In the genomic region with DNA sequence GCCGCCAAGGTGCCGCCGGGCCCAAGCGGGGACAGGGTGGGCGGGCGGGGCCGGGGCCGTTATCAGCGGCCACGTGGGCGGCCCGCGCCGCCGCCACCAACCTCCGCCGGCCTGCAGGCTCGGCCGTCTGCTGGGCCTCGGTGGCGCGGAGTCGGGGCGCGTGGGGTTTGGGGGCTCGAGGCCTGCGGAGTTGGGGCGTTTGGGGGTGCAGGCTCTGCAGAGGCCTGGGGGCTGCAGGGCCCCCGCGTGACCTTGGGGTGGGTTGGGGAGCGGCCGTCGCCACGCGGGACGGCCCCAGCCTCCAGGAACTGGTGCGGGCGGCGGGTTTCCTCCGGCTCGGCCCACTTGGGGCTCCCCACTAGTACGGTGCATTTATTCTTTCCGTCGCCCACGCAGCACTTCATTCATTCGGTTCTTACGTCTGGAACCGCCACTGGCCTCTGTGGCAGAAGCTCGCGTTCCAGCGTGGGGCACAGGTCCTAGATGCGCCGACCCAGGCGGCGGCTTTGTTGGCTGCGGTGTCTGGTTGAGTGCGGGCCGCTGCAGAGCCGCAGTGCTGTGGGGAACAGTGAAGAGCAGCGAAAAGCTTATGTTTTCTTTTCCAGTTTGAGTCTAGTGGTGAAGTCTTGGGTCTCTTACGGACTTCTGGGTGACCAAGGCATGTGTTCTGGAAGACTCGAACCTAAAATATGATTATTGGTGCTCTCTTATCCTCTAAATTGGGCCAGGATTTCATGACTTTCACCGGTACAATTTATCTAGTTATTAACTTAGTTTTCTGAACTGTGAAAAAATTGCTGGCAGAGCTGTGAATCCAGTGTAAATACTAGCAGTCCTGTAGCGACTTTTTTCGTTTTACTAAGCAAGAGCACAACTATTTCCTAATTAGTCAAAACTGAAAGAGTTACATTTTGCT, we compare ENCODE assay signal across 1 cellular context.
TF ChIP-seq lines count a peak whose summit lies in the region.

No MANE protein-coding gene starts in this region.

TF ChIP-seq in GM23338, 12 proteins besides CTCF, POLR2A, EP300 and RAD21 (continued from another document):
- TF ChIP-seq, protein P1, sequence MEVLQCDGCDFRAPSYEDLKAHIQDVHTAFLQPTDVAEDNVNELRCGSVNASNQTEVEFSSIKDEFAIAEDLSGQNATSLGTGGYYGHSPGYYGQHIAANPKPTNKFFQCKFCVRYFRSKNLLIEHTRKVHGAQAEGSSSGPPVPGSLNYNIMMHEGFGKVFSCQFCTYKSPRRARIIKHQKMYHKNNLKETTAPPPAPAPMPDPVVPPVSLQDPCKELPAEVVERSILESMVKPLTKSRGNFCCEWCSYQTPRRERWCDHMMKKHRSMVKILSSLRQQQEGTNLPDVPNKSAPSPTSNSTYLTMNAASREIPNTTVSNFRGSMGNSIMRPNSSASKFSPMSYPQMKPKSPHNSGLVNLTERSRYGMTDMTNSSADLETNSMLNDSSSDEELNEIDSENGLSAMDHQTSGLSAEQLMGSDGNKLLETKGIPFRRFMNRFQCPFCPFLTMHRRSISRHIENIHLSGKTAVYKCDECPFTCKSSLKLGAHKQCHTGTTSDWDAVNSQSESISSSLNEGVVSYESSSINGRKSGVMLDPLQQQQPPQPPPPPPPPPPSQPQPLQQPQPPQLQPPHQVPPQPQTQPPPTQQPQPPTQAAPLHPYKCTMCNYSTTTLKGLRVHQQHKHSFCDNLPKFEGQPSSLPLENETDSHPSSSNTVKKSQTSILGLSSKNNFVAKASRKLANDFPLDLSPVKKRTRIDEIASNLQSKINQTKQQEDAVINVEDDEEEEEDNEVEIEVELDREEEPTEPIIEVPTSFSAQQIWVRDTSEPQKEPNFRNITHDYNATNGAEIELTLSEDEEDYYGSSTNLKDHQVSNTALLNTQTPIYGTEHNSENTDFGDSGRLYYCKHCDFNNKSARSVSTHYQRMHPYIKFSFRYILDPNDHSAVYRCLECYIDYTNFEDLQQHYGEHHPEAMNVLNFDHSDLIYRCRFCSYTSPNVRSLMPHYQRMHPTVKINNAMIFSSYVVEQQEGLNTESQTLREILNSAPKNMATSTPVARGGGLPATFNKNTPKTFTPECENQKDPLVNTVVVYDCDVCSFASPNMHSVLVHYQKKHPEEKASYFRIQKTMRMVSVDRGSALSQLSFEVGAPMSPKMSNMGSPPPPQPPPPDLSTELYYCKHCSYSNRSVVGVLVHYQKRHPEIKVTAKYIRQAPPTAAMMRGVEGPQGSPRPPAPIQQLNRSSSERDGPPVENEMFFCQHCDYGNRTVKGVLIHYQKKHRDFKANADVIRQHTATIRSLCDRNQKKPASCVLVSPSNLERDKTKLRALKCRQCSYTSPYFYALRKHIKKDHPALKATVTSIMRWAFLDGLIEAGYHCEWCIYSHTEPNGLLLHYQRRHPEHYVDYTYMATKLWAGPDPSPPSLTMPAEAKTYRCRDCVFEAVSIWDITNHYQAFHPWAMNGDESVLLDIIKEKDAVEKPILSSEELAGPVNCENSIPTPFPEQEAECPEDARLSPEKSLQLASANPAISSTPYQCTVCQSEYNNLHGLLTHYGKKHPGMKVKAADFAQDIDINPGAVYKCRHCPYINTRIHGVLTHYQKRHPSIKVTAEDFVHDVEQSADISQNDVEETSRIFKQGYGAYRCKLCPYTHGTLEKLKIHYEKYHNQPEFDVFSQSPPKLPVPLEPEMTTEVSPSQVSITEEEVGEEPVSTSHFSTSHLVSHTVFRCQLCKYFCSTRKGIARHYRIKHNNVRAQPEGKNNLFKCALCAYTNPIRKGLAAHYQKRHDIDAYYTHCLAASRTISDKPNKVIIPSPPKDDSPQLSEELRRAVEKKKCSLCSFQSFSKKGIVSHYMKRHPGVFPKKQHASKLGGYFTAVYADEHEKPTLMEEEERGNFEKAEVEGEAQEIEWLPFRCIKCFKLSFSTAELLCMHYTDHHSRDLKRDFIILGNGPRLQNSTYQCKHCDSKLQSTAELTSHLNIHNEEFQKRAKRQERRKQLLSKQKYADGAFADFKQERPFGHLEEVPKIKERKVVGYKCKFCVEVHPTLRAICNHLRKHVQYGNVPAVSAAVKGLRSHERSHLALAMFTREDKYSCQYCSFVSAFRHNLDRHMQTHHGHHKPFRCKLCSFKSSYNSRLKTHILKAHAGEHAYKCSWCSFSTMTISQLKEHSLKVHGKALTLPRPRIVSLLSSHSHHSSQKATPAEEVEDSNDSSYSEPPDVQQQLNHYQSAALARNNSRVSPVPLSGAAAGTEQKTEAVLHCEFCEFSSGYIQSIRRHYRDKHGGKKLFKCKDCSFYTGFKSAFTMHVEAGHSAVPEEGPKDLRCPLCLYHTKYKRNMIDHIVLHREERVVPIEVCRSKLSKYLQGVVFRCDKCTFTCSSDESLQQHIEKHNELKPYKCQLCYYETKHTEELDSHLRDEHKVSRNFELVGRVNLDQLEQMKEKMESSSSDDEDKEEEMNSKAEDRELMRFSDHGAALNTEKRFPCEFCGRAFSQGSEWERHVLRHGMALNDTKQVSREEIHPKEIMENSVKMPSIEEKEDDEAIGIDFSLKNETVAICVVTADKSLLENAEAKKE (CRISPR knock-in tag; IDR thresholded peaks at IDR 0.05): no peak
- TF ChIP-seq ZNF331 (CRISPR knock-in tag; IDR thresholded peaks at IDR 0.05; ENCODE audit: low read depth): no peak
- no peak for TF ChIP-seq NANOG (IDR thresholded peaks at IDR 0.05; ENCODE audit: borderline replicate concordance)
- TF ChIP-seq, protein P2, sequence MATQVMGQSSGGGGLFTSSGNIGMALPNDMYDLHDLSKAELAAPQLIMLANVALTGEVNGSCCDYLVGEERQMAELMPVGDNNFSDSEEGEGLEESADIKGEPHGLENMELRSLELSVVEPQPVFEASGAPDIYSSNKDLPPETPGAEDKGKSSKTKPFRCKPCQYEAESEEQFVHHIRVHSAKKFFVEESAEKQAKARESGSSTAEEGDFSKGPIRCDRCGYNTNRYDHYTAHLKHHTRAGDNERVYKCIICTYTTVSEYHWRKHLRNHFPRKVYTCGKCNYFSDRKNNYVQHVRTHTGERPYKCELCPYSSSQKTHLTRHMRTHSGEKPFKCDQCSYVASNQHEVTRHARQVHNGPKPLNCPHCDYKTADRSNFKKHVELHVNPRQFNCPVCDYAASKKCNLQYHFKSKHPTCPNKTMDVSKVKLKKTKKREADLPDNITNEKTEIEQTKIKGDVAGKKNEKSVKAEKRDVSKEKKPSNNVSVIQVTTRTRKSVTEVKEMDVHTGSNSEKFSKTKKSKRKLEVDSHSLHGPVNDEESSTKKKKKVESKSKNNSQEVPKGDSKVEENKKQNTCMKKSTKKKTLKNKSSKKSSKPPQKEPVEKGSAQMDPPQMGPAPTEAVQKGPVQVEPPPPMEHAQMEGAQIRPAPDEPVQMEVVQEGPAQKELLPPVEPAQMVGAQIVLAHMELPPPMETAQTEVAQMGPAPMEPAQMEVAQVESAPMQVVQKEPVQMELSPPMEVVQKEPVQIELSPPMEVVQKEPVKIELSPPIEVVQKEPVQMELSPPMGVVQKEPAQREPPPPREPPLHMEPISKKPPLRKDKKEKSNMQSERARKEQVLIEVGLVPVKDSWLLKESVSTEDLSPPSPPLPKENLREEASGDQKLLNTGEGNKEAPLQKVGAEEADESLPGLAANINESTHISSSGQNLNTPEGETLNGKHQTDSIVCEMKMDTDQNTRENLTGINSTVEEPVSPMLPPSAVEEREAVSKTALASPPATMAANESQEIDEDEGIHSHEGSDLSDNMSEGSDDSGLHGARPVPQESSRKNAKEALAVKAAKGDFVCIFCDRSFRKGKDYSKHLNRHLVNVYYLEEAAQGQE (IDR thresholded peaks at IDR 0.05; ENCODE audit: unreplicated experiment): no peak
- TF ChIP-seq, protein P3, sequence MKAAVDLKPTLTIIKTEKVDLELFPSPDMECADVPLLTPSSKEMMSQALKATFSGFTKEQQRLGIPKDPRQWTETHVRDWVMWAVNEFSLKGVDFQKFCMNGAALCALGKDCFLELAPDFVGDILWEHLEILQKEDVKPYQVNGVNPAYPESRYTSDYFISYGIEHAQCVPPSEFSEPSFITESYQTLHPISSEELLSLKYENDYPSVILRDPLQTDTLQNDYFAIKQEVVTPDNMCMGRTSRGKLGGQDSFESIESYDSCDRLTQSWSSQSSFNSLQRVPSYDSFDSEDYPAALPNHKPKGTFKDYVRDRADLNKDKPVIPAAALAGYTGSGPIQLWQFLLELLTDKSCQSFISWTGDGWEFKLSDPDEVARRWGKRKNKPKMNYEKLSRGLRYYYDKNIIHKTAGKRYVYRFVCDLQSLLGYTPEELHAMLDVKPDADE (IDR thresholded peaks at IDR 0.05): no peak
- no peak for TF ChIP-seq CREB1 (CRISPR knock-in tag; IDR thresholded peaks at IDR 0.05; ENCODE audit: low read depth)
